1 cellular context compared by ENCODE assay signal in the genomic region with DNA sequence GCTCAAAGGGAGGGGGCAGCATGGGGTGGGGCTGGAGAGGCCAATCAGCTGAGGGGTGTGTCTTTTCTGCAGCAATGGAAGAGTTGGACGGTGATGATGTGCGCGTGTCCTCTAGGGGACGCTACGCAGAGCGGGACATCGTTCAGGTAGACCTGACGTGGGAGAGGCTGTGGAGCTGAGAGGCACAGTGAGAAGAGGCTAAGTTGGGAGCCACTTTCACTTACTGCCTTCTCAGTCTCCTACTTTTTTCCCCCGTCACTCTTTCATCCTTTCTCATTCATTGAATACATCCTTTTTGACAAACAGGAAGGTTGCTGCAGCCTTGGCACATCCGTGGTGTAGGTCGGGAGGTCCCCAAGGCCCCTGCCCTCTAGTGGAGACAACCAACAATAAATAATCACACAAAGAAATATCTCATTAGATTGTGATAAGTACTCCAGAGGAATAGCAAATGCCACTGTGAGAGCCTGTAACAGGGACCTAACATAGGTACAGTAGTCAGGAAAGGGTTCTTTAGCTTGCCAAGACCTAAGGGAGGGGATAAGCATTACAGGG.
A peak's percentile ranks its signal among the peaks of the same experiment; 100 is the strongest.
TF ChIP-seq lines count a peak whose summit lies in the region.

No MANE protein-coding gene starts in this region.

TF ChIP-seq in K562, 482 proteins besides CTCF, POLR2A, EP300 and RAD21 (continued from another document and continues in another):
- TF ChIP-seq, protein P1, sequence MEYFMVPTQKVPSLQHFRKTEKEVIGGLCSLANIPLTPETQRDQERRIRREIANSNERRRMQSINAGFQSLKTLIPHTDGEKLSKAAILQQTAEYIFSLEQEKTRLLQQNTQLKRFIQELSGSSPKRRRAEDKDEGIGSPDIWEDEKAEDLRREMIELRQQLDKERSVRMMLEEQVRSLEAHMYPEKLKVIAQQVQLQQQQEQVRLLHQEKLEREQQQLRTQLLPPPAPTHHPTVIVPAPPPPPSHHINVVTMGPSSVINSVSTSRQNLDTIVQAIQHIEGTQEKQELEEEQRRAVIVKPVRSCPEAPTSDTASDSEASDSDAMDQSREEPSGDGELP (CRISPR knock-in tag; IDR thresholded peaks at IDR 0.05; ENCODE audit: borderline replicate concordance), result peak; percentile 89
- TF ChIP-seq PRDM10 (IDR thresholded peaks at IDR 0.05; ENCODE audit: partially characterized antibody) (peak; percentile 52), ATF1 (CRISPR knock-in tag; IDR thresholded peaks at IDR 0.05) (peak; percentile 43; the same call in 1 of the 2 replicates), ATF1 (tag; IDR thresholded peaks at IDR 0.05) (peak; percentile 58), GMEB1 (CRISPR knock-in tag; IDR thresholded peaks at IDR 0.05) (peak; percentile 59; the same call in 1 of the 2 replicates), MYC (IDR thresholded peaks at IDR 0.05; ENCODE audit: low read depth, low read length) (peak; percentile 18; the same call in 1 of the 2 replicates), MYC (CRISPR knock-in tag; IDR thresholded peaks at IDR 0.05; ENCODE audit: borderline replicate concordance, low read depth) (no peak), STAT6 (CRISPR knock-in tag; IDR thresholded peaks at IDR 0.05) (0 out of 2 replicates have a peak, but pooled peaks have one; percentile 64), ELF1 (tag; IDR thresholded peaks at IDR 0.05) (peak; percentile 27; the same call in 1 of the 2 replicates), HMGXB4 (CRISPR knock-in tag; IDR thresholded peaks at IDR 0.05) (0 out of 2 replicates have a peak, but pooled peaks have one; percentile 53), FOXJ2 (tag; IDR thresholded peaks at IDR 0.05) (no peak), USF2 (CRISPR knock-in tag; IDR thresholded peaks at IDR 0.05) (no peak), ATF7 (IDR thresholded peaks at IDR 0.05) (0 out of 2 replicates have a peak, but pooled peaks have one; percentile 25), JUND (IDR thresholded peaks at IDR 0.05; ENCODE audit: borderline replicate concordance, low read depth, low read length) (peak; percentile 49; the same call in 1 of the 2 replicates), JUND (tag; IDR thresholded peaks at IDR 0.05; ENCODE audit: borderline replicate concordance, low read depth, low read length) (0 out of 3 replicates have a peak, but pooled peaks have one; percentile 41), YY1 (IDR thresholded peaks at IDR 0.05; ENCODE audit: borderline replicate concordance in 1 of 3, control insufficient read depth in 1 of 3, extremely low read depth in 1 of 3, insufficient read depth in 3 of 3, insufficient read length in 1 of 3, insufficient replicate concordance in 2 of 3, low read depth in 1 of 3, low read length in 2 of 3) (peak in 2 of 3 experiments; percentile 41 to 57), FOXK2 (conservative IDR thresholded peaks at IDR 0.05 in 1 of 2, IDR thresholded peaks at IDR 0.05 in 1 of 2; ENCODE audit: low read depth in 2 of 2) (0 out of 4 replicates have a peak, but pooled peaks of 1 of the 2 experiments have one; percentile 45), EGR1 (conservative IDR thresholded peaks at IDR 0.05) (0 out of 2 replicates have a peak, but pooled peaks have one; percentile 12), CREB1 (IDR thresholded peaks at IDR 0.05) (peak; percentile 56), CREB1 (CRISPR knock-in tag; IDR thresholded peaks at IDR 0.05) (peak; percentile 54), FOSL1 (tag; conservative IDR thresholded peaks at IDR 0.05) (no peak), ZEB2 (IDR thresholded peaks at IDR 0.05) (peak; percentile 38; the same call in 1 of the 2 replicates), SIN3A (IDR thresholded peaks at IDR 0.05; ENCODE audit: borderline replicate concordance in 2 of 2, control insufficient read depth in 1 of 2, low read depth in 2 of 2, low read length in 2 of 2) (peak in 1 of 2 experiments; percentile 59; a peak in 1 of 4 replicates), RB1 (IDR thresholded peaks at IDR 0.05; ENCODE audit: low read depth) (0 out of 2 replicates have a peak, but pooled peaks have one; percentile 28), RCOR1 (IDR thresholded peaks at IDR 0.05; ENCODE audit: borderline replicate concordance in 1 of 2, low read depth in 2 of 2, low read length in 2 of 2) (peak in 1 of 2 experiments; percentile 79; a peak in 2 of 4 replicates), NRF1 (conservative IDR thresholded peaks at IDR 0.05 in 1 of 2, IDR thresholded peaks at IDR 0.05 in 1 of 2) (peak; percentile 23 to 35; a peak in 1 of 4 replicates), BRD4 (IDR thresholded peaks at IDR 0.05) (no peak), CTCFL (IDR thresholded peaks at IDR 0.05; ENCODE audit: borderline replicate concordance, insufficient read depth, low read depth, low read length, poor library complexity, severe bottlenecking) (peak; percentile 34), ZNF354B (CRISPR knock-in tag; IDR thresholded peaks at IDR 0.05) (no peak), ZNF583 (CRISPR knock-in tag; IDR thresholded peaks at IDR 0.05) (no peak), CXXC5 (CRISPR knock-in tag; IDR thresholded peaks at IDR 0.05) (peak; percentile 65), RAD51 (IDR thresholded peaks at IDR 0.05; ENCODE audit: borderline replicate concordance, low read depth) (0 out of 2 replicates have a peak, but pooled peaks have one; percentile 9), ZBTB7A (IDR thresholded peaks at IDR 0.05; ENCODE audit: borderline replicate concordance, control insufficient read depth, low read depth, low read length) (peak; percentile 39; the same call in 1 of the 2 replicates), NFIC (IDR thresholded peaks at IDR 0.05) (peak; percentile 26; the same call in 1 of the 2 replicates)
- TF ChIP-seq, protein P2, sequence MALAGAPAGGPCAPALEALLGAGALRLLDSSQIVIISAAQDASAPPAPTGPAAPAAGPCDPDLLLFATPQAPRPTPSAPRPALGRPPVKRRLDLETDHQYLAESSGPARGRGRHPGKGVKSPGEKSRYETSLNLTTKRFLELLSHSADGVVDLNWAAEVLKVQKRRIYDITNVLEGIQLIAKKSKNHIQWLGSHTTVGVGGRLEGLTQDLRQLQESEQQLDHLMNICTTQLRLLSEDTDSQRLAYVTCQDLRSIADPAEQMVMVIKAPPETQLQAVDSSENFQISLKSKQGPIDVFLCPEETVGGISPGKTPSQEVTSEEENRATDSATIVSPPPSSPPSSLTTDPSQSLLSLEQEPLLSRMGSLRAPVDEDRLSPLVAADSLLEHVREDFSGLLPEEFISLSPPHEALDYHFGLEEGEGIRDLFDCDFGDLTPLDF (CRISPR knock-in tag; IDR thresholded peaks at IDR 0.05), result peak; percentile 64; the same call in 1 of the 2 replicates
- TF ChIP-seq, protein P3, sequence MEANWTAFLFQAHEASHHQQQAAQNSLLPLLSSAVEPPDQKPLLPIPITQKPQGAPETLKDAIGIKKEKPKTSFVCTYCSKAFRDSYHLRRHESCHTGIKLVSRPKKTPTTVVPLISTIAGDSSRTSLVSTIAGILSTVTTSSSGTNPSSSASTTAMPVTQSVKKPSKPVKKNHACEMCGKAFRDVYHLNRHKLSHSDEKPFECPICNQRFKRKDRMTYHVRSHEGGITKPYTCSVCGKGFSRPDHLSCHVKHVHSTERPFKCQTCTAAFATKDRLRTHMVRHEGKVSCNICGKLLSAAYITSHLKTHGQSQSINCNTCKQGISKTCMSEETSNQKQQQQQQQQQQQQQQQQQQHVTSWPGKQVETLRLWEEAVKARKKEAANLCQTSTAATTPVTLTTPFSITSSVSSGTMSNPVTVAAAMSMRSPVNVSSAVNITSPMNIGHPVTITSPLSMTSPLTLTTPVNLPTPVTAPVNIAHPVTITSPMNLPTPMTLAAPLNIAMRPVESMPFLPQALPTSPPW (CRISPR knock-in tag; IDR thresholded peaks at IDR 0.05), result peak; percentile 51
- TF ChIP-seq, protein P4, sequence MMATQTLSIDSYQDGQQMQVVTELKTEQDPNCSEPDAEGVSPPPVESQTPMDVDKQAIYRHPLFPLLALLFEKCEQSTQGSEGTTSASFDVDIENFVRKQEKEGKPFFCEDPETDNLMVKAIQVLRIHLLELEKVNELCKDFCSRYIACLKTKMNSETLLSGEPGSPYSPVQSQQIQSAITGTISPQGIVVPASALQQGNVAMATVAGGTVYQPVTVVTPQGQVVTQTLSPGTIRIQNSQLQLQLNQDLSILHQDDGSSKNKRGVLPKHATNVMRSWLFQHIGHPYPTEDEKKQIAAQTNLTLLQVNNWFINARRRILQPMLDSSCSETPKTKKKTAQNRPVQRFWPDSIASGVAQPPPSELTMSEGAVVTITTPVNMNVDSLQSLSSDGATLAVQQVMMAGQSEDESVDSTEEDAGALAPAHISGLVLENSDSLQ (IDR thresholded peaks at IDR 0.05), result 0 out of 2 replicates have a peak, but pooled peaks have one; percentile 31
